Comparison of ENCODE assay signal across 19 cellular contexts in the genomic region with DNA sequence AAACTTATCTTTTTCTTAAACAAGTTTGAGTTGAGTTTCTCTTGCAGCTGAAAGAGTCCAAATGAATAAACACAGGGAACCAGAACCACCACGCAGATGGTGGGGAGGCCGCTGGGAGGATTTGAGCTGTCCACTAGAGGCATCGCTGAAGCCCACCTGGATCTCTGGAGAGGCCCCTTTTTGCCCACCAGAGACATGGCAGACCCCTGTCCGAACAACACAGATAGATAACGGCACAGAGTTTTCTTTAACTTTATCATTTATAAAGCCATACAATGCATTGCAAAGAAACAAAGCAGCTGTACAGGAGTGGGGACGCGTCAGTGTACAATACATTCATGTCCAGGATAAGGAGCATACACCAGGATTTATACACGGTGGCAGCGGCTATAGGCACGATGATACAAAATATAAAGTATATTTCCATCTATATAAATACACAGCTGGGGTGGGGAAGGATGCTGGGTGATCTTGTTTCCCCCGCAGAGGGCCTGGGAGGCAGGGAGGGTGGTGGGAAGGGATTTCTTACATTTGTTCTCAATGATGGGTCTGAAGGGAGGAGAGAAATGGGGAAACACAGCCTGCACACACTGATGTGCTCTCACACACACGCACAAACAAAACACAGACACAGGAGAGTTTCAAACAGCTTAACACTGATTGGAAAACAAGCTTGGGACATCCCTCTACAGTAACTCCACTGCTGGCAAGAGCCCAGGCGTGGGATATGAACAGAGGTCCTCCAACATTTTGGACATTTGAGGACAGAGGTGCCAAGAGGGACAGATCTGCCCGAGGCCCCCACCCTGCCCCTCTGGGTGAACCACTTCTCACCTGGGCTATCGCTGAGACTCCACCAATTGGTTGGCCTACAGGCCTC.
DNase-seq lines count a peak whose midpoint lies in the region; ATAC-seq, FAIRE-seq and TF ChIP-seq lines count a peak whose summit lies in the region.
"Had no signal": no experiment of that assay in that cellular context is flagged by ENCODE, and none has a peak within 500 bp of the region (broad histone marks: within the 10 kb centered on the region; RNA-seq: fewer than 3 reads in every experiment).

No MANE protein-coding gene starts in this region.

- peaks cover 57% of the 10 kb centered on the region for H4K20me1 ChIP-seq in astrocyte (ENCODE audit: insufficient read depth, low read length)

- no peak overlapping the region for H3K4me2 ChIP-seq in astrocyte (ENCODE audit: low read length)

- peaks cover 19% of the 10 kb centered on the region for H3K36me3 ChIP-seq in astrocyte (ENCODE audit: insufficient read depth, low read length)
- H3K36me3 ChIP-seq in suprapubic skin: peaks cover 30% of the 10 kb centered on the region

- no peak for TF ChIP-seq EP300 in suprapubic skin (IDR thresholded peaks at IDR 0.05)

- CTCF ChIA-PET in activated CD8-positive, alpha-beta memory T cell treated with anti-CD3 and anti-CD28 coated beads, Interleukin-2, amount 10 ng/mL, durations not matched to agents 7 days and 5 days (lab: Charles Lee): interaction anchor here (1.0 to 4.1 kb wide), 3 partner anchors 10 to 141 kb away, joined by 3 to 30 read pairs (median 3); no protein-coding TSS in a partner anchor

- H3K9ac ChIP-seq in astrocyte (ENCODE audit: low read length): no peak overlapping the region

- H3K27ac Mint-ChIP-seq in activated CD8-positive, alpha-beta memory T cell treated with anti-CD3 and anti-CD28 coated beads, Interleukin-2, amount 10 ng/mL, durations not matched to agents 7 days and 5 days: no peak overlapping the region
- H3K27ac Mint-ChIP-seq in astrocyte (ENCODE audit: unreplicated experiment) (peak overlapping the region; percentile 50), mesothelial cell of epicardium (peak overlapping the region; percentile 21)

- H3K4me1 ChIP-seq in astrocyte (ENCODE audit: insufficient read depth, low read length) (peaks cover 3% of the 10 kb centered on the region), suprapubic skin (peaks cover 13% of the 10 kb centered on the region)

- H2AFZ ChIP-seq in astrocyte (ENCODE audit: low read depth, low read length): no peak overlapping the region

- H3K36me3 Mint-ChIP-seq in activated CD8-positive, alpha-beta memory T cell treated with anti-CD3 and anti-CD28 coated beads, Interleukin-2, amount 10 ng/mL, durations not matched to agents 7 days and 5 days: no peaks in the 10 kb centered on the region
- peaks cover 28% of the 10 kb centered on the region for H3K36me3 Mint-ChIP-seq in astrocyte (ENCODE audit: low read depth, unreplicated experiment)
- H3K36me3 Mint-ChIP-seq in mesothelial cell of epicardium: peaks cover 8% of the 10 kb centered on the region
- H3K36me3 Mint-ChIP-seq: CD4-positive, alpha-beta memory T cell had no signal

- H3K27ac ChIP-seq in astrocyte (ENCODE audit: low read depth, low read length) (no peak overlapping the region), suprapubic skin (no peak overlapping the region)

- FAIRE-seq in astrocyte (lab: Jason Lieb, UNC): no peak
- FAIRE-seq: A204.1, keratinocyte, TTC549 had no signal

- no peak overlapping the region for H3K4me3 ChIP-seq in astrocyte (ENCODE audit: insufficient read depth, low read depth, low read length)
- no peak overlapping the region for H3K4me3 ChIP-seq in suprapubic skin
- H3K4me3 ChIP-seq: mucosa of descending colon, skin epidermis had no signal

- TF ChIP-seq POLR2A in suprapubic skin (IDR thresholded peaks at IDR 0.05): no peak

- peak; percentile 33 for DNase-seq in activated CD8-positive, alpha-beta memory T cell treated with anti-CD3 and anti-CD28 coated beads, Interleukin-2, amount 10 ng/mL, durations not matched to agents 7 days and 5 days
- no peak for DNase-seq in activated CD8-positive, alpha-beta memory T cell treated with anti-CD3 and anti-CD28 coated beads, Interleukin-2, amount 50 U/mL, for 4 hours
- no peak for DNase-seq in astrocyte (ENCODE audit: low read depth)
- peak in 1 of 2 experiments; percentile 20 for DNase-seq in mesothelial cell of epicardium (ENCODE audit: low spot score in 2 of 2, unreplicated experiment in 2 of 2)
- DNase-seq in suprapubic skin (ENCODE audit: low spot score in 2 of 2): peak; percentile 61 to 63
- DNase-seq in KG1 (lab: John Stamatoyannopoulos, UW): no peak
- DNase-seq: activated CD4-positive, alpha-beta T cell treated with anti-CD3 and anti-CD28 coated beads, Interleukin-2, amount 50 U/mL, for 1 hour; amniotic stem cell; CD4-positive, alpha-beta memory T cell; glutamatergic neuron; NCI-H1930; NCI-H526 had no signal

- H3K4me1 Mint-ChIP-seq in activated CD8-positive, alpha-beta memory T cell treated with anti-CD3 and anti-CD28 coated beads, Interleukin-2, amount 10 ng/mL, durations not matched to agents 7 days and 5 days: peaks cover 5% of the 10 kb centered on the region
- H3K4me1 Mint-ChIP-seq in astrocyte (ENCODE audit: low read depth, unreplicated experiment) (peaks cover 10% of the 10 kb centered on the region), mesothelial cell of epicardium (peaks cover 9% of the 10 kb centered on the region)
- H3K4me1 Mint-ChIP-seq: CD4-positive, alpha-beta memory T cell had no signal

- H3K9me3 Mint-ChIP-seq in activated CD8-positive, alpha-beta memory T cell treated with anti-CD3 and anti-CD28 coated beads, Interleukin-2, amount 10 ng/mL, durations not matched to agents 7 days and 5 days (ENCODE audit: low read depth): no peaks in the 10 kb centered on the region
- no peaks in the 10 kb centered on the region for H3K9me3 Mint-ChIP-seq in astrocyte (ENCODE audit: unreplicated experiment)
- H3K9me3 Mint-ChIP-seq in mesothelial cell of epicardium: no peaks in the 10 kb centered on the region
- H3K9me3 Mint-ChIP-seq: CD4-positive, alpha-beta memory T cell had no signal

- ATAC-seq in activated CD8-positive, alpha-beta memory T cell treated with anti-CD3 and anti-CD28 coated beads, Interleukin-2, amount 10 ng/mL, durations not matched to agents 7 days and 5 days: no peak
- ATAC-seq in HG02678 (IDR thresholded peaks at IDR 0.05; ENCODE audit: unreplicated experiment) (no peak), HG03039 (IDR thresholded peaks at IDR 0.05; ENCODE audit: unreplicated experiment) (no peak)

- no peak overlapping the region for H3K4me3 Mint-ChIP-seq in activated CD8-positive, alpha-beta memory T cell treated with anti-CD3 and anti-CD28 coated beads, Interleukin-2, amount 10 ng/mL, durations not matched to agents 7 days and 5 days
- H3K4me3 Mint-ChIP-seq in astrocyte (ENCODE audit: unreplicated experiment): no peak overlapping the region
- H3K4me3 Mint-ChIP-seq in mesothelial cell of epicardium: no peak overlapping the region
- H3K4me3 Mint-ChIP-seq: CD4-positive, alpha-beta memory T cell had no signal

- H3K27me3 ChIP-seq in astrocyte (ENCODE audit: insufficient read depth, low read length): no peaks in the 10 kb centered on the region
- H3K27me3 ChIP-seq in suprapubic skin: no peaks in the 10 kb centered on the region

- H3K9me3 ChIP-seq in astrocyte (ENCODE audit: insufficient read depth, low read depth, low read length) (no peaks in the 10 kb centered on the region), suprapubic skin (no peaks in the 10 kb centered on the region)
- H3K9me3 ChIP-seq: mucosa of descending colon had no signal

- no peaks in the 10 kb centered on the region for H3K79me2 ChIP-seq in astrocyte (ENCODE audit: insufficient read depth, low read length)

- H3K27me3 Mint-ChIP-seq in activated CD8-positive, alpha-beta memory T cell treated with anti-CD3 and anti-CD28 coated beads, Interleukin-2, amount 10 ng/mL, durations not matched to agents 7 days and 5 days: no peaks in the 10 kb centered on the region
- H3K27me3 Mint-ChIP-seq in astrocyte (ENCODE audit: low read depth, unreplicated experiment): no peaks in the 10 kb centered on the region
- no peaks in the 10 kb centered on the region for H3K27me3 Mint-ChIP-seq in mesothelial cell of epicardium (ENCODE audit: low read depth)
- H3K27me3 Mint-ChIP-seq: CD4-positive, alpha-beta memory T cell had no signal

- 87% methylated on average over 15 of the region's 15 CpGs for WGBS in suprapubic skin

- TF ChIP-seq CTCF in astrocyte (IDR thresholded peaks at IDR 0.05; ENCODE audit: insufficient read depth, low read depth, low read length) (no peak), mesothelial cell of epicardium (IDR thresholded peaks at IDR 0.05; ENCODE audit: unreplicated experiment) (no peak), suprapubic skin (IDR thresholded peaks at IDR 0.05) (no peak)

Comparison
In these comparisons a context has a peak if more than half of its experiments do, and no peak if none do; other contexts are left out.
1. DNase-seq: peak in activated CD8-positive, alpha-beta memory T cell treated with anti-CD3 and anti-CD28 coated beads, Interleukin-2, amount 10 ng/mL, durations not matched to agents 7 days and 5 days (single experiment) and suprapubic skin (2 of 2); none in activated CD8-positive, alpha-beta memory T cell treated with anti-CD3 and anti-CD28 coated beads, Interleukin-2, amount 50 U/mL, for 4 hours (single experiment), astrocyte (single experiment) and KG1 (single experiment).